8 cellular contexts compared by ENCODE assay signal in the genomic region with DNA sequence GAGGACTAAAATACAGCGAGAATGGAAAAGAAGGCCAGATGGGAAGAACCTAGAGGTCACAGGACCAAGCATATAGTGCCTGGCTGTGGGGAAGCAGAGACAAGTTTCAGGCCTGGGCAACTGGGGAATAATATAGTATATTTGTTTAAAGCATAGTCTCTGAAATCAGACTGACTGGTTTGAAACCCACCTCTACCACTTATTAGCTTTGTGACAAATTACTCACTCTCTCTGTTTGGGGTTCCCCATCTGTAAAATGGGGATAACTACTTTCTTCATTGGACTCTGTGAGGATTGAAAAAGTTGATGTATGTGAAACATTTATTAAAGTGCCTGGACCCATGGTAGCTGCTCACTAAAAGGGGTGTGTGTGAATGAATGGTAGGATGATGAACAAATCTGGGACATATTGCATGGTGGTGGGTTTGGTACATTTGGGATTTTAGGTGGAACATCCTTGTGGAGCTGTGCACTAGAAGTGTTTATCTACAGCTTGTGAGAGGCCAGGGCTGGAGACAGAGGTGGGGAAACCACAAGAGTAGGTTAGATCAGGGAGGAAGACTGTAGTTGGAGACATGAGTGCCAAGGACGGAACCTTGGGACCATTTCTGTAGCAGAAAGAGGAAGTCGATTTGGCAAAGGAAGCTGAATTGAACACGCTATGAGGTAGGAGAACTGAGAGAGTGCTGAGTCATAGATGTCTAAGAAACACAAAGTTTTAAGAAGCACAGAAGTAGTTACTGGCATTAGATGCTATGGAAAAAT. TPM values are rescaled to one million over a fixed set of nuclear protein-coding genes. Genes with fewer than 3 reads are reported as not detected.
DNase-seq lines count a peak whose midpoint lies in the region; ATAC-seq, FAIRE-seq and TF ChIP-seq lines count a peak whose summit lies in the region.

No MANE protein-coding gene starts in this region.

- intact Hi-C loops in adrenal gland (cut with DNase I) = no loop called here

- WGBS in adrenal gland, 4 donors = 30 to 37% (median 34%) methylated on average over 4 of the region's 4 CpGs

- no peaks in the 10 kb centered on the region for H3K36me3 ChIP-seq in adrenal gland (replicated peaks in 1 of 2)

- H3K27ac ChIP-seq in adrenal gland = peak overlapping the region in 3 of 5 donors; percentile 23 to 73 (median 63)

- no peaks in the 10 kb centered on the region for H3K9me3 Mint-ChIP-seq in memory B cell

- no peak for TF ChIP-seq POLR2A in adrenal gland (IDR thresholded peaks at IDR 0.05)

- no peaks in the 10 kb centered on the region for H3K27me3 Mint-ChIP-seq in memory B cell

- H3K9me3 ChIP-seq in adrenal gland (replicated peaks in 1 of 3) = no peaks in the 10 kb centered on the region

- no peak for FAIRE-seq in RCC 7860 (lab: Jason Lieb, UNC)

- H3K4me3 ChIP-seq in adrenal gland = no peak overlapping the region

- H3K36me3 Mint-ChIP-seq in memory B cell = peaks cover 33% of the 10 kb centered on the region

- no peaks in the 10 kb centered on the region for H3K27me3 ChIP-seq in adrenal gland

- peaks cover 46% of the 10 kb centered on the region for H3K4me1 Mint-ChIP-seq in memory B cell

- H3K4me1 ChIP-seq in adrenal gland (replicated peaks in 1 of 2) = peaks cover 19 to 52% of the 10 kb centered on the region in 2 donors

- H3K4me3 Mint-ChIP-seq in memory B cell = peak overlapping the region; percentile 56

- TF ChIP-seq CTCF in adrenal gland (IDR thresholded peaks at IDR 0.05) = no peak

- peak overlapping the region; percentile 83 for H3K27ac Mint-ChIP-seq in memory B cell

- DNase-seq in EH (ENCODE audit: low read depth) = peak; percentile 75
- peak; percentile 78 for DNase-seq in HT1080 (ENCODE audit: low read depth)
- peak; percentile 29 to 59 (median 39) for DNase-seq in adrenal gland
- peak in 1 of 2 donors; percentile 42 for DNase-seq in memory B cell (ENCODE audit: low spot score in 2 of 2)
- DNase-seq in NCI-H187 treated with DMSO at 0.1 percent for 48 hours (lab: John Stamatoyannopoulos, UW) = no peak
- DNase-seq in RCC 7860 (ENCODE audit: low spot score) = no peak
- no peak for DNase-seq in SHP77 (lab: John Stamatoyannopoulos, UW)

- peak; percentile 79 for ATAC-seq in GM21423 (IDR thresholded peaks at IDR 0.05; ENCODE audit: unreplicated experiment)
- peak; percentile 79 for ATAC-seq in memory B cell (ENCODE audit: low read depth)

RNA-seq across cellular contexts. Expression of a gene that starts 52.6 kb away (rescaled TPM):
- total RNA-seq in HT1080 (2014; rRNA removed; shearing (Covaris generic)) = 14.7 and 20.4 TPM in 2 replicates
- 12.7 and 13.9 TPM in 2 replicates for polyA plus RNA-seq in HT1080 (2015; cell fraction: cytosol; rRNA removed)
- polyA plus RNA-seq in HT1080 (2015; cell fraction: nucleus; rRNA removed) = 9.0 and 11.9 TPM in 2 replicates
- total RNA-seq in adrenal gland = 10 to 100 TPM; 13.3 to 23.5 (median 20.1) TPM
- polyA plus RNA-seq in adrenal gland = 10 to 100 TPM in 1 of 3 donors, 1 to 10 TPM in 2; 6.5 to 17.2 (median 8.8) TPM

Comparison
In these comparisons a context has a peak if more than half of its experiments do, and no peak if none do; other contexts are left out.
1. DNase-seq: peak in EH (single experiment), HT1080 (single experiment) and adrenal gland (7 of 7); none in NCI-H187 treated with DMSO at 0.1 percent for 48 hours (single experiment), RCC 7860 (single experiment) and SHP77 (0 of 2).